ENCODE assay signal across 19 cellular contexts in genomic region chr16:4651842-4652241, GRCh38. TPM values are rescaled to one million over a fixed set of nuclear protein-coding genes. Genes with fewer than 3 reads are reported as not detected.
A peak's percentile ranks its signal among the peaks of the same experiment; 100 is the strongest.
DNase-seq lines count a peak whose midpoint lies in the region; ATAC-seq and TF ChIP-seq lines count a peak whose summit lies in the region.
"Had no signal": no experiment of that assay in that cellular context is flagged by ENCODE, and none has a peak within 500 bp of the region (broad histone marks: within the 10 kb centered on the region; RNA-seq: fewer than 3 reads in every experiment).

No MANE protein-coding gene starts in this region.

- H2BK120ac ChIP-seq in mesendoderm (ENCODE audit: low read depth, low read length) = no peak overlapping the region

- H2AFZ ChIP-seq in PC-9 = no peak overlapping the region

- no peak overlapping the region for H3K27ac ChIP-seq in HEK293 (ENCODE audit: extremely low read depth, low read depth, low read length)
- H3K27ac ChIP-seq in PC-9 = no peak overlapping the region
- H3K27ac ChIP-seq in mesendoderm (ENCODE audit: low read depth, low read length) = no peak overlapping the region

- peaks cover 2% of the 10 kb centered on the region for H3K79me1 ChIP-seq in mesendoderm (ENCODE audit: low read length)

- H3K36me3 Mint-ChIP-seq in activated B cell treated with CpG ODN at 0.5 μM for 24 hours (ENCODE audit: low read depth) (peaks cover 61% of the 10 kb centered on the region), progenitor cell of endocrine pancreas (ENCODE audit: insufficient read depth) (peaks cover 18% of the 10 kb centered on the region)
- H3K36me3 Mint-ChIP-seq in stimulated activated memory B cell treated with anti-CD40 and anti-IgM and Interleukin-4, amounts not matched to agents 10 μg/mL and 1 μg/mL and 100 μg/mL, for 72 hours = peaks cover 56% of the 10 kb centered on the region

- no peak overlapping the region for H3K18ac ChIP-seq in mesendoderm (ENCODE audit: low read length)

- POLR2A ChIA-PET in HEK293 (lab: Yijun Ruan, JAX) (no interaction called here), activated B cell treated with CpG ODN at 0.5 μM for 24 hours (lab: Charles Lee) (interaction anchor here (0.8 kb wide), 1 partner anchor 497 kb away, joined by 3 read pairs; no protein-coding TSS in a partner anchor), PC-9 (lab: Charles Lee; ENCODE audit: unreplicated experiment) (no interaction called here)

- H3K4me3 ChIP-seq in HEK293 (ENCODE audit: low read depth, low read length) = no peak overlapping the region
- H3K4me3 ChIP-seq in PC-9 = no peak overlapping the region
- H3K4me3 ChIP-seq in mesendoderm (ENCODE audit: low read length) = no peak overlapping the region

- H3K27ac Mint-ChIP-seq in activated B cell treated with CpG ODN at 0.5 μM for 24 hours (peak overlapping the region; percentile 61), progenitor cell of endocrine pancreas (no peak overlapping the region)
- H3K27ac Mint-ChIP-seq in stimulated activated memory B cell treated with anti-CD40 and anti-IgM and Interleukin-4, amounts not matched to agents 10 μg/mL and 1 μg/mL and 100 μg/mL, for 72 hours = peak overlapping the region; percentile 71

- no TSS peak for BruUV-seq in PC-9 (replicated peaks; lab: Mats Ljungman, UMichigan)

- H3K9me3 ChIP-seq in HEK293 (ENCODE audit: control insufficient read depth, insufficient read depth, low read depth, low read length) (no peaks in the 10 kb centered on the region), PC-9 (ENCODE audit: insufficient read depth, low read depth) (no peaks in the 10 kb centered on the region)

- DNase-seq in GF-D8 (lab: John Stamatoyannopoulos, UW) (peak; percentile 47), activated B cell treated with CpG ODN at 0.5 μM for 24 hours (peak; percentile 41), PC-9 (no peak), amniotic stem cell (lab: John Stamatoyannopoulos, UW) (no peak), progenitor cell of endocrine pancreas (ENCODE audit: low spot score, unreplicated experiment) (no peak), mesendoderm (no peak)
- DNase-seq: CD4-positive, CD25-positive, alpha-beta regulatory T cell; EL; Kasumi-1; MM.1S; NCI-H1105 treated with DMSO at 0.1 percent for 48 hours; NCI-H1694 treated with DMSO at 0.1 percent for 48 hours; NCI-H2171; NCI-H446 treated with DMSO at 0.1 percent for 48 hours; PC-3; SW 1271 had no signal

- no peak overlapping the region for H3K56ac ChIP-seq in mesendoderm (ENCODE audit: low read length)

- intact Hi-C loops in activated B cell treated with CpG ODN at 0.5 μM for 24 hours (cut with micrococcal nuclease) (loop anchor here (2.0 kb wide), 2 partner anchors 27 to 41 kb away; partner anchors contain the start of genes MGRN1 and NUDT16L1), PC-9 (cut with micrococcal nuclease; ENCODE audit: unreplicated experiment) (no loop called here)

- H3K4me3 Mint-ChIP-seq in activated B cell treated with CpG ODN at 0.5 μM for 24 hours (no peak overlapping the region), progenitor cell of endocrine pancreas (ENCODE audit: low read depth) (no peak overlapping the region)
- no peak overlapping the region for H3K4me3 Mint-ChIP-seq in stimulated activated memory B cell treated with anti-CD40 and anti-IgM and Interleukin-4, amounts not matched to agents 10 μg/mL and 1 μg/mL and 100 μg/mL, for 72 hours
- H3K4me3 Mint-ChIP-seq: CD4-positive, CD25-positive, alpha-beta regulatory T cell had no signal

- no peaks in the 10 kb centered on the region for H3K27me3 Mint-ChIP-seq in activated B cell treated with CpG ODN at 0.5 μM for 24 hours
- no peaks in the 10 kb centered on the region for H3K27me3 Mint-ChIP-seq in stimulated activated memory B cell treated with anti-CD40 and anti-IgM and Interleukin-4, amounts not matched to agents 10 μg/mL and 1 μg/mL and 100 μg/mL, for 72 hours
- no peaks in the 10 kb centered on the region for H3K27me3 Mint-ChIP-seq in progenitor cell of endocrine pancreas
- H3K27me3 Mint-ChIP-seq: CD4-positive, CD25-positive, alpha-beta regulatory T cell had no signal

- H3K79me2 ChIP-seq in PC-9 (ENCODE audit: low read depth) (no peaks in the 10 kb centered on the region), mesendoderm (ENCODE audit: control insufficient read depth, insufficient read depth, low read length) (no peaks in the 10 kb centered on the region)

- no peak overlapping the region for H2BK5ac ChIP-seq in mesendoderm (ENCODE audit: low read length)

- no peak overlapping the region for H3K4me2 ChIP-seq in PC-9
- H3K4me2 ChIP-seq in mesendoderm (ENCODE audit: low read length) = no peak overlapping the region

- H3K4me1 ChIP-seq in HEK293 (ENCODE audit: control insufficient read depth, insufficient read depth, low read length) (no peaks in the 10 kb centered on the region), PC-9 (replicated peaks; ENCODE audit: insufficient read depth) (no peaks in the 10 kb centered on the region), mesendoderm (ENCODE audit: control insufficient read depth, low read depth, low read length) (no peaks in the 10 kb centered on the region)

- peaks cover 7% of the 10 kb centered on the region; the same call in 1 of the 2 replicates for H4K20me1 ChIP-seq in PC-9 (ENCODE audit: insufficient read depth)

- TF ChIP-seq CTCF in HEK293 (tag by site-specific recombination; IDR thresholded peaks at IDR 0.05) = no peak
- no peak for TF ChIP-seq CTCF in activated B cell treated with CpG ODN at 0.5 μM for 24 hours (IDR thresholded peaks at IDR 0.05)
- no peak for TF ChIP-seq CTCF in PC-9 (conservative IDR thresholded peaks at IDR 0.05)
- no peak for TF ChIP-seq CTCF in progenitor cell of endocrine pancreas (IDR thresholded peaks at IDR 0.05; ENCODE audit: unreplicated experiment)

- H3K36me3 ChIP-seq in HEK293 (ENCODE audit: control insufficient read depth in 2 of 2, insufficient read depth in 1 of 2, low read length in 2 of 2) (peaks cover 0 to 65% of the 10 kb centered on the region in 2 experiments; a peak in 2 of 3 replicates), PC-9 (ENCODE audit: low read depth) (peaks cover 5% of the 10 kb centered on the region; the same call in 1 of the 2 replicates), mesendoderm (ENCODE audit: control insufficient read depth, insufficient read depth, low read length) (no peaks in the 10 kb centered on the region)

- H2AK5ac ChIP-seq in mesendoderm (ENCODE audit: low read length) = no peak overlapping the region

- ATAC-seq in activated B cell treated with CpG ODN at 0.5 μM for 24 hours (ENCODE audit: low read depth) = peak; percentile 82
- ATAC-seq in stimulated activated memory B cell treated with anti-CD40 and anti-IgM and Interleukin-4, amounts not matched to agents 10 μg/mL and 1 μg/mL and 100 μg/mL, for 72 hours = peak; percentile 88
- ATAC-seq: HepG2, PC-3 had no signal

- H4K8ac ChIP-seq in mesendoderm (ENCODE audit: low read depth, low read length) = no peak overlapping the region

- CTCF ChIA-PET in HEK293 (lab: Yijun Ruan, JAX) (interaction anchor here (0.8 to 1.3 kb wide), 3 partner anchors 28 to 140 kb away, joined by 3 to 5 read pairs (median 4); partner anchors contain the start of gene MGRN1), activated B cell treated with CpG ODN at 0.5 μM for 24 hours (lab: Charles Lee) (no interaction called here), PC-9 (lab: Charles Lee) (no interaction called here)

- no peak overlapping the region for H3K23ac ChIP-seq in mesendoderm (ENCODE audit: low read length)

- H3K9ac ChIP-seq in mesendoderm (ENCODE audit: low read length) = no peak overlapping the region

- no peaks in the 10 kb centered on the region for H3F3A ChIP-seq in PC-9 (ENCODE audit: insufficient read depth, low read depth)

- WGBS in mesendoderm (ENCODE audit: extremely low coverage, insufficient coverage, low lambda C conversion rate) = no CpG with 5 or more reads among the region's 14 CpGs

- H4K5ac ChIP-seq in mesendoderm (ENCODE audit: low read length) = no peak overlapping the region

- H3K27me3 ChIP-seq in PC-9 (ENCODE audit: insufficient read depth, low read depth) (no peaks in the 10 kb centered on the region), mesendoderm (ENCODE audit: insufficient read depth, low read length, poor library complexity) (no peaks in the 10 kb centered on the region)

- no peak overlapping the region for H3K4ac ChIP-seq in mesendoderm (ENCODE audit: low read depth, low read length)

- H2BK15ac ChIP-seq in mesendoderm (replicated peaks; ENCODE audit: low read depth) = no peak overlapping the region

- H3K9me2 ChIP-seq in PC-9 (ENCODE audit: insufficient read depth) = no peaks in the 10 kb centered on the region

- H3K9me3 Mint-ChIP-seq in activated B cell treated with CpG ODN at 0.5 μM for 24 hours (no peaks in the 10 kb centered on the region), progenitor cell of endocrine pancreas (ENCODE audit: low read depth) (no peaks in the 10 kb centered on the region)
- H3K9me3 Mint-ChIP-seq in stimulated activated memory B cell treated with anti-CD40 and anti-IgM and Interleukin-4, amounts not matched to agents 10 μg/mL and 1 μg/mL and 100 μg/mL, for 72 hours = no peaks in the 10 kb centered on the region
- H3K9me3 Mint-ChIP-seq: CD4-positive, CD25-positive, alpha-beta regulatory T cell had no signal

- H3K4me1 Mint-ChIP-seq in activated B cell treated with CpG ODN at 0.5 μM for 24 hours = peaks cover 27% of the 10 kb centered on the region
- H3K4me1 Mint-ChIP-seq in stimulated activated memory B cell treated with anti-CD40 and anti-IgM and Interleukin-4, amounts not matched to agents 10 μg/mL and 1 μg/mL and 100 μg/mL, for 72 hours = peaks cover 41% of the 10 kb centered on the region
- peaks cover 14% of the 10 kb centered on the region for H3K4me1 Mint-ChIP-seq in progenitor cell of endocrine pancreas (ENCODE audit: low read depth)

TF ChIP-seq in HEK293, 187 proteins besides CTCF, POLR2A, EP300 and RAD21:
- TF ChIP-seq ZIC2 (tag by site-specific recombination; IDR thresholded peaks at IDR 0.05) = peak; percentile 90
- no peak for TF ChIP-seq ZNF157 (tag by site-specific recombination; IDR thresholded peaks at IDR 0.05)
TF ChIP-seq in HEK293: peak in this region for 1.

RNA-seq across cellular contexts. Expression of gene MGRN1, which starts 27.2 kb away (rescaled TPM):
- 69.6 and 88.6 TPM in 2 replicates for total RNA-seq in activated B cell treated with CpG ODN at 0.5 μM for 24 hours
- total RNA-seq in PC-9 (2021) = 67.9 and 70.4 TPM in 2 replicates
- 104 and 105 TPM in 2 replicates for total RNA-seq in progenitor cell of endocrine pancreas
- polyA plus RNA-seq in mesendoderm (2013, experiment 1 of 2) = 43.1 TPM
- polyA plus RNA-seq in mesendoderm (2013, experiment 2 of 2) = 43.5 TPM

RNA-seq across cellular contexts. Expression of gene UBALD1, which starts 37.2 kb away (rescaled TPM):
- total RNA-seq in activated B cell treated with CpG ODN at 0.5 μM for 24 hours = 17.2 and 23.4 TPM in 2 replicates
- total RNA-seq in PC-9 (2021) = 58.4 and 68.7 TPM in 2 replicates
- total RNA-seq in progenitor cell of endocrine pancreas = 39.0 and 39.4 TPM in 2 replicates
- polyA plus RNA-seq in mesendoderm (2013, experiment 1 of 2) = 51.1 TPM
- 52.2 TPM for polyA plus RNA-seq in mesendoderm (2013, experiment 2 of 2)

RNA-seq across cellular contexts. Expression of gene NUDT16L1, which starts 41.5 kb away (rescaled TPM):
- total RNA-seq in activated B cell treated with CpG ODN at 0.5 μM for 24 hours (32.0 and 32.9 TPM in 2 replicates), PC-9 (2021) (25.7 and 37.5 TPM in 2 replicates), progenitor cell of endocrine pancreas (39.4 and 41.8 TPM in 2 replicates)
- polyA plus RNA-seq in mesendoderm (2013, experiment 1 of 2) = 27.8 TPM
- polyA plus RNA-seq in mesendoderm (2013, experiment 2 of 2) = 28.2 TPM

Comparison
In these comparisons a context has a peak if more than half of its experiments do, and no peak if none do; other contexts are left out.
1. DNase-seq: peak in GF-D8 (single experiment) and activated B cell treated with CpG ODN at 0.5 μM for 24 hours (single experiment); none in PC-9 (0 of 2), amniotic stem cell (single experiment), progenitor cell of endocrine pancreas (single experiment) and mesendoderm (single experiment).